1 cellular context compared by ENCODE assay signal in the genomic region with DNA sequence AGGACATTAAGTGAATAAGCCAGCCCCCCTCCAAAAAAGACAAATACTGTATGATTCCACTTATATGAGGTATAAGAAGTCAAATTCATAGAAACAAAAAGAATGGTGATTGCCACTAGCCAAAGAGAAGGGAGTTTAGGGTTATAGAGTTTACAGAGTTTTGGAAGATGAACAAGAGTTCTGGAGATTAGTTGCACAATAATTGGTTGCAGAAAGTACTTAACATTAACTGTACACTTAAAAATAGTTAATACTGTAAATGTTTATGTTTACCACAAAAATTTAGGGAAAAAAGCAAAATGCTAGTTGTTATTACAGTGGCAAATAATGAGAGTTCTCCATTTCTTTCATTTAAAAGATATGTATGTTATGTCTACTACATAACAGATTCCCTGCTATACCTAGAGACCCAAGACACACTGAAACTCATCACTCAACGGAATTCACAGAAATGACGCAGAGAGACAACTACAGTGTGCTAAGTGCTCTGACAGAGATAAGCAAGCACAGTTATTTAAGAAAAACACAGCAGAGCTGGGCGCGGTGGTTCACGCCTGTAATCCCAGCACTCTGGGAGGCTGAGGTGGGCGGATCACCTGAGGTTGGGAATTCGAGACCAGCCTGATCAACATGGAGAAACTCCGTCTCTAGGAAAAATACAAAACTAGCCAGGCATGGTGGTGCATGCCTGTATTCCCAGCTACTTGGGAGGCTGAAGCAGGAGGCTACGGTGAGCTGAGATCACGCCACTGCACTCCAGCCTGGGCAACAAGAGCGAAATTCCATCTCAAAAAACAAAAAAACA.
TF ChIP-seq lines count a peak whose summit lies in the region.

No MANE protein-coding gene starts in this region.

TF ChIP-seq in K562, 482 proteins besides CTCF, POLR2A, EP300 and RAD21 (continued from another document and continues in another):
- TF ChIP-seq, protein P1, sequence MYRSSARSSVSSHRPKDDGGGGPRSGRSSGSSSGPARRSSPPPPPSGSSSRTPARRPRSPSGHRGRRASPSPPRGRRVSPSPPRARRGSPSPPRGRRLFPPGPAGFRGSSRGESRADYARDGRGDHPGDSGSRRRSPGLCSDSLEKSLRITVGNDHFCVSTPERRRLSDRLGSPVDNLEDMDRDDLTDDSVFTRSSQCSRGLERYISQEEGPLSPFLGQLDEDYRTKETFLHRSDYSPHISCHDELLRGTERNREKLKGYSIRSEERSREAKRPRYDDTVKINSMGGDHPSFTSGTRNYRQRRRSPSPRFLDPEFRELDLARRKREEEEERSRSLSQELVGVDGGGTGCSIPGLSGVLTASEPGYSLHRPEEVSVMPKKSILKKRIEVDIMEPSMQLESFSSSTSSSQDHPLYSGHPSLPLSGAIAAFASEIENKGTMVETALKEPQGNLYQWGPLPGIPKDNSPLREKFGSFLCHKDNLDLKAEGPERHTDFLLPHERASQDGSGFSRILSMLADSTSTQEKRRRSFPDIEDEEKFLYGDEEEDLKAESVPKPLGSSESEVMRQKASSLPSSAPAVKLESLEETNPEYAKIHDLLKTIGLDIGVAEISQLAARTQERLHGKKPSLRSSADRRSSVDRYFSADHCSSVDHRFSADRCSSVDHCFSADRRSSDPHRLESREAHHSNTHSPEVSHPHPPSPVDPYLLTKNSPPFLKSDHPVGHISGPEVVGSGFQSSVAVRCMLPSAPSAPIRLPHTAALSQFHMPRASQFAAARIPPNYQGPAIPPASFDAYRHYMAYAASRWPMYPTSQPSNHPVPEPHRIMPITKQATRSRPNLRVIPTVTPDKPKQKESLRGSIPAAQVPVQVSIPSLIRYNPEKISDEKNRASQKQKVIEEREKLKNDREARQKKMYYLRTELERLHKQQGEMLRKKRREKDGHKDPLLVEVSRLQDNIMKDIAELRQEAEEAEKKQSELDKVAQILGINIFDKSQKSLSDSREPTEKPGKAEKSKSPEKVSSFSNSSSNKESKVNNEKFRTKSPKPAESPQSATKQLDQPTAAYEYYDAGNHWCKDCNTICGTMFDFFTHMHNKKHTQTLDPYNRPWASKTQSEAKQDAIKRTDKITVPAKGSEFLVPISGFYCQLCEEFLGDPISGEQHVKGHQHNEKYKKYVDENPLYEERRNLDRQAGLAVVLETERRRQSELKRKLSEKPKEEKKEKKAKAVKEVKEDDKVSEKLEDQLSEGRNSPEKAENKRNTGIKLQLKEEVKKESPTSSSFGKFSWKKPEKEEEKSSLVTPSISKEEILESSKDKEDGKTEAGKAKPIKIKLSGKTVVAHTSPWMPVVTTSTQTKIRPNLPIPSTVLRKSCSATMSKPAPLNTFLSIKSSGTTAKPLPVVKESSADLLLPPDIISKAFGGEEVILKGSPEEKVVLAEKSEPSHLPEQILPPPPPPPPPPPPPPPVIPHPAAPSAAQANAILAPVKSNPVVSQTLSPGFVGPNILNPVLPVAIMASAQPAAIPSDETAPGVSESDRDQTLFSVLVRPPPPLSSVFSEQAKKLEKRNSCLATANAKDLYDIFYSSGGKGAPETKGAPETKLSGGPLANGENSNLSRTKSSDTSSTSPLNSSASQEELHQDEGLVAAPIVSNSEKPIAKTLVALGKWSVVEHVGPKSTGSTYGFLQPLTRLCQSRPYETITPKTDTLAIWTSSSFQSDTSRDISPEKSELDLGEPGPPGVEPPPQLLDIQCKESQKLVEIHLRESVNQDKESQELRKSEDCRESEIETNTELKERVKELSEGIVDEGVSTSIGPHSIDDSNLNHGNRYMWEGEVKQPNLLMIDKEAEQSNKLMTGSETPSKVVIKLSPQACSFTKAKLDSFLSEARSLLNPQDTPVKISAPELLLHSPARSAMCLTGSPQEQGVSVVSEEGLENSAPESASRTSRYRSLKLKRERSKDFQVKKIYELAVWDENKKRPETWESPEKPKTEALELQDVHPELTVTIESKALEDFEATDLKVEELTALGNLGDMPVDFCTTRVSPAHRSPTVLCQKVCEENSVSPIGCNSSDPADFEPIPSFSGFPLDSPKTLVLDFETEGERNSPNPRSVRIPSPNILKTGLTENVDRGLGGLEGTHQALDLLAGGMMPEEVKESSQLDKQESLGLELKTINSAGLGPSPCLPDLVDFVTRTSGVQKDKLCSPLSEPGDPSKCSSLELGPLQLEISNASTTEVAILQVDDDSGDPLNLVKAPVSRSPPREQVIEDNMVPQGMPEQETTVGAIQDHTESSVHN (IDR thresholded peaks at IDR 0.05; ENCODE audit: borderline replicate concordance in 1 of 2, low read depth in 1 of 2) = no peak
- TF ChIP-seq CCAR2 (IDR thresholded peaks at IDR 0.05; ENCODE audit: low read depth, low read length) (no peak), JUND (IDR thresholded peaks at IDR 0.05; ENCODE audit: borderline replicate concordance, low read depth, low read length) (peak; percentile 38; the same call in 1 of the 2 replicates), JUND (tag; IDR thresholded peaks at IDR 0.05; ENCODE audit: borderline replicate concordance, low read depth, low read length) (peak; percentile 41; the same call in 1 of the 3 replicates), CBFA2T2 (conservative IDR thresholded peaks at IDR 0.05) (peak; percentile 43; the same call in 1 of the 2 replicates), GATAD2B (IDR thresholded peaks at IDR 0.05; ENCODE audit: borderline replicate concordance) (0 out of 2 replicates have a peak, but pooled peaks have one; percentile 37), DPF2 (IDR thresholded peaks at IDR 0.05) (peak; percentile 76), DNMT1 (IDR thresholded peaks at IDR 0.05) (no peak), MEIS2 (IDR thresholded peaks at IDR 0.05; ENCODE audit: partially characterized antibody) (peak; percentile 93), ZBED1 (IDR thresholded peaks at IDR 0.05) (no peak), ZNF253 (CRISPR knock-in tag; conservative IDR thresholded peaks at IDR 0.05) (no peak), TRIM24 (IDR thresholded peaks at IDR 0.05) (peak in 1 of 2 experiments; percentile 49; a peak in 2 of 4 replicates), FOXK2 (conservative IDR thresholded peaks at IDR 0.05 in 1 of 2, IDR thresholded peaks at IDR 0.05 in 1 of 2; ENCODE audit: low read depth in 2 of 2) (0 out of 4 replicates have a peak, but pooled peaks have one; percentile 22 to 31), CEBPB (tag; IDR thresholded peaks at IDR 0.05) (peak; percentile 79), HDAC1 (IDR thresholded peaks at IDR 0.05) (peak in 1 of 2 experiments; percentile 47; a peak in 2 of 4 replicates), ZNF445 (CRISPR knock-in tag; IDR thresholded peaks at IDR 0.05; ENCODE audit: low read depth) (no peak), ATF7 (IDR thresholded peaks at IDR 0.05) (no peak), TEAD4 (IDR thresholded peaks at IDR 0.05; ENCODE audit: low read length) (peak; percentile 52), TEAD4 (CRISPR knock-in tag; IDR thresholded peaks at IDR 0.05; ENCODE audit: borderline replicate concordance) (no peak), ILF3 (IDR thresholded peaks at IDR 0.05; ENCODE audit: borderline replicate concordance) (no peak), ARID2 (IDR thresholded peaks at IDR 0.05) (no peak), POLR2AphosphoS5 (IDR thresholded peaks at IDR 0.05; ENCODE audit: control insufficient read depth, insufficient read depth, low read depth, low read length) (peak; percentile 23; the same call in 1 of the 2 replicates), MAZ (CRISPR knock-in tag; conservative IDR thresholded peaks at IDR 0.05 in 1 of 2, IDR thresholded peaks at IDR 0.05 in 1 of 2) (no peak), RBBP5 (IDR thresholded peaks at IDR 0.05; ENCODE audit: borderline replicate concordance, insufficient read depth, low read length, poor library complexity, severe bottlenecking) (no peak)
- TF ChIP-seq, protein P2, sequence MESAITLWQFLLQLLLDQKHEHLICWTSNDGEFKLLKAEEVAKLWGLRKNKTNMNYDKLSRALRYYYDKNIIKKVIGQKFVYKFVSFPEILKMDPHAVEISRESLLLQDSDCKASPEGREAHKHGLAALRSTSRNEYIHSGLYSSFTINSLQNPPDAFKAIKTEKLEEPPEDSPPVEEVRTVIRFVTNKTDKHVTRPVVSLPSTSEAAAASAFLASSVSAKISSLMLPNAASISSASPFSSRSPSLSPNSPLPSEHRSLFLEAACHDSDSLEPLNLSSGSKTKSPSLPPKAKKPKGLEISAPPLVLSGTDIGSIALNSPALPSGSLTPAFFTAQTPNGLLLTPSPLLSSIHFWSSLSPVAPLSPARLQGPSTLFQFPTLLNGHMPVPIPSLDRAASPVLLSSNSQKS (CRISPR knock-in tag; IDR thresholded peaks at IDR 0.05) = no peak
- TF ChIP-seq, protein P3, sequence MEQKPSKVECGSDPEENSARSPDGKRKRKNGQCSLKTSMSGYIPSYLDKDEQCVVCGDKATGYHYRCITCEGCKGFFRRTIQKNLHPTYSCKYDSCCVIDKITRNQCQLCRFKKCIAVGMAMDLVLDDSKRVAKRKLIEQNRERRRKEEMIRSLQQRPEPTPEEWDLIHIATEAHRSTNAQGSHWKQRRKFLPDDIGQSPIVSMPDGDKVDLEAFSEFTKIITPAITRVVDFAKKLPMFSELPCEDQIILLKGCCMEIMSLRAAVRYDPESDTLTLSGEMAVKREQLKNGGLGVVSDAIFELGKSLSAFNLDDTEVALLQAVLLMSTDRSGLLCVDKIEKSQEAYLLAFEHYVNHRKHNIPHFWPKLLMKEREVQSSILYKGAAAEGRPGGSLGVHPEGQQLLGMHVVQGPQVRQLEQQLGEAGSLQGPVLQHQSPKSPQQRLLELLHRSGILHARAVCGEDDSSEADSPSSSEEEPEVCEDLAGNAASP (IDR thresholded peaks at IDR 0.05) = no peak
- TF ChIP-seq, protein P4, sequence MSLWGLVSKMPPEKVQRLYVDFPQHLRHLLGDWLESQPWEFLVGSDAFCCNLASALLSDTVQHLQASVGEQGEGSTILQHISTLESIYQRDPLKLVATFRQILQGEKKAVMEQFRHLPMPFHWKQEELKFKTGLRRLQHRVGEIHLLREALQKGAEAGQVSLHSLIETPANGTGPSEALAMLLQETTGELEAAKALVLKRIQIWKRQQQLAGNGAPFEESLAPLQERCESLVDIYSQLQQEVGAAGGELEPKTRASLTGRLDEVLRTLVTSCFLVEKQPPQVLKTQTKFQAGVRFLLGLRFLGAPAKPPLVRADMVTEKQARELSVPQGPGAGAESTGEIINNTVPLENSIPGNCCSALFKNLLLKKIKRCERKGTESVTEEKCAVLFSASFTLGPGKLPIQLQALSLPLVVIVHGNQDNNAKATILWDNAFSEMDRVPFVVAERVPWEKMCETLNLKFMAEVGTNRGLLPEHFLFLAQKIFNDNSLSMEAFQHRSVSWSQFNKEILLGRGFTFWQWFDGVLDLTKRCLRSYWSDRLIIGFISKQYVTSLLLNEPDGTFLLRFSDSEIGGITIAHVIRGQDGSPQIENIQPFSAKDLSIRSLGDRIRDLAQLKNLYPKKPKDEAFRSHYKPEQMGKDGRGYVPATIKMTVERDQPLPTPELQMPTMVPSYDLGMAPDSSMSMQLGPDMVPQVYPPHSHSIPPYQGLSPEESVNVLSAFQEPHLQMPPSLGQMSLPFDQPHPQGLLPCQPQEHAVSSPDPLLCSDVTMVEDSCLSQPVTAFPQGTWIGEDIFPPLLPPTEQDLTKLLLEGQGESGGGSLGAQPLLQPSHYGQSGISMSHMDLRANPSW (CRISPR knock-in tag; IDR thresholded peaks at IDR 0.05) = no peak
- TF ChIP-seq, protein P5, sequence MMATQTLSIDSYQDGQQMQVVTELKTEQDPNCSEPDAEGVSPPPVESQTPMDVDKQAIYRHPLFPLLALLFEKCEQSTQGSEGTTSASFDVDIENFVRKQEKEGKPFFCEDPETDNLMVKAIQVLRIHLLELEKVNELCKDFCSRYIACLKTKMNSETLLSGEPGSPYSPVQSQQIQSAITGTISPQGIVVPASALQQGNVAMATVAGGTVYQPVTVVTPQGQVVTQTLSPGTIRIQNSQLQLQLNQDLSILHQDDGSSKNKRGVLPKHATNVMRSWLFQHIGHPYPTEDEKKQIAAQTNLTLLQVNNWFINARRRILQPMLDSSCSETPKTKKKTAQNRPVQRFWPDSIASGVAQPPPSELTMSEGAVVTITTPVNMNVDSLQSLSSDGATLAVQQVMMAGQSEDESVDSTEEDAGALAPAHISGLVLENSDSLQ (IDR thresholded peaks at IDR 0.05) = peak; percentile 47; the same call in 1 of the 2 replicates
- TF ChIP-seq, protein P6, sequence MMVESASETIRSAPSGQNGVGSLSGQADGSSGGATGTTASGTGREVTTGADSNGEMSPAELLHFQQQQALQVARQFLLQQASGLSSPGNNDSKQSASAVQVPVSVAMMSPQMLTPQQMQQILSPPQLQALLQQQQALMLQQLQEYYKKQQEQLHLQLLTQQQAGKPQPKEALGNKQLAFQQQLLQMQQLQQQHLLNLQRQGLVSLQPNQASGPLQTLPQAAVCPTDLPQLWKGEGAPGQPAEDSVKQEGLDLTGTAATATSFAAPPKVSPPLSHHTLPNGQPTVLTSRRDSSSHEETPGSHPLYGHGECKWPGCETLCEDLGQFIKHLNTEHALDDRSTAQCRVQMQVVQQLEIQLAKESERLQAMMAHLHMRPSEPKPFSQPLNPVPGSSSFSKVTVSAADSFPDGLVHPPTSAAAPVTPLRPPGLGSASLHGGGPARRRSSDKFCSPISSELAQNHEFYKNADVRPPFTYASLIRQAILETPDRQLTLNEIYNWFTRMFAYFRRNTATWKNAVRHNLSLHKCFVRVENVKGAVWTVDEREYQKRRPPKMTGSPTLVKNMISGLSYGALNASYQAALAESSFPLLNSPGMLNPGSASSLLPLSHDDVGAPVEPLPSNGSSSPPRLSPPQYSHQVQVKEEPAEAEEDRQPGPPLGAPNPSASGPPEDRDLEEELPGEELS (CRISPR knock-in tag; IDR thresholded peaks at IDR 0.05; ENCODE audit: borderline replicate concordance) = no peak
- TF ChIP-seq, protein P7, sequence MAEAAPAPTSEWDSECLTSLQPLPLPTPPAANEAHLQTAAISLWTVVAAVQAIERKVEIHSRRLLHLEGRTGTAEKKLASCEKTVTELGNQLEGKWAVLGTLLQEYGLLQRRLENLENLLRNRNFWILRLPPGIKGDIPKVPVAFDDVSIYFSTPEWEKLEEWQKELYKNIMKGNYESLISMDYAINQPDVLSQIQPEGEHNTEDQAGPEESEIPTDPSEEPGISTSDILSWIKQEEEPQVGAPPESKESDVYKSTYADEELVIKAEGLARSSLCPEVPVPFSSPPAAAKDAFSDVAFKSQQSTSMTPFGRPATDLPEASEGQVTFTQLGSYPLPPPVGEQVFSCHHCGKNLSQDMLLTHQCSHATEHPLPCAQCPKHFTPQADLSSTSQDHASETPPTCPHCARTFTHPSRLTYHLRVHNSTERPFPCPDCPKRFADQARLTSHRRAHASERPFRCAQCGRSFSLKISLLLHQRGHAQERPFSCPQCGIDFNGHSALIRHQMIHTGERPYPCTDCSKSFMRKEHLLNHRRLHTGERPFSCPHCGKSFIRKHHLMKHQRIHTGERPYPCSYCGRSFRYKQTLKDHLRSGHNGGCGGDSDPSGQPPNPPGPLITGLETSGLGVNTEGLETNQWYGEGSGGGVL (CRISPR knock-in tag; IDR thresholded peaks at IDR 0.05) = no peak
